34 cellular contexts compared by ENCODE assay signal in genomic region chr11:32381149-32381548, GRCh38. TPM values are rescaled to one million over a fixed set of nuclear protein-coding genes. Genes with fewer than 3 reads are reported as not detected.
"Had no signal": no experiment of that assay in that cellular context is flagged by ENCODE, and none has a peak within 500 bp of the region (broad histone marks: within the 10 kb centered on the region; RNA-seq: fewer than 3 reads in every experiment).

No MANE protein-coding gene starts in this region.

- ATAC-seq: esophagus mucosa; foreskin keratinocyte; gastroesophageal sphincter; left colon; left ventricle myocardium superior; lower lobe of right lung; sciatic nerve; stimulated activated naive B cell treated with anti-CD40 and anti-IgM and Interleukin-4, amounts not matched to agents 10 μg/mL and 1 μg/mL and 100 μg/mL, for 72 hours had no signal

- H3K36me3 Mint-ChIP-seq: naive B cell; natural killer cell treated with Interleukin-12 subunit alpha and Interleukin-12 subunit beta and Interleukin-15 and Interleukin-18, amount 100 ng/mL, for 72 hours; neural progenitor cell; stimulated activated naive B cell treated with anti-CD40 and anti-IgM and Interleukin-4, amounts not matched to agents 10 μg/mL and 1 μg/mL and 100 μg/mL, for 72 hours had no signal

- H3K4me1 ChIP-seq: colonic mucosa, foreskin keratinocyte, gastroesophageal sphincter, lower lobe of right lung, prostate gland, right atrium auricular region, stomach, tibial nerve, upper lobe of left lung had no signal

- H3K4me1 Mint-ChIP-seq: central memory CD8-positive, alpha-beta T cell; endodermal cell; naive B cell; neural progenitor cell; stimulated activated naive B cell treated with anti-CD40 and anti-IgM and Interleukin-4, amounts not matched to agents 10 μg/mL and 1 μg/mL and 100 μg/mL, for 72 hours had no signal

- H3K27ac Mint-ChIP-seq: dendritic cell treated with granulocyte-macrophage colony-stimulating factor and Interleukin-4, amounts not matched to agents 40 ng/mL and 50 ng/mL, for 4 days; endodermal cell; naive B cell; natural killer cell treated with Interleukin-12 subunit alpha and Interleukin-12 subunit beta and Interleukin-15 and Interleukin-18, amount 100 ng/mL, for 72 hours; neural progenitor cell; stimulated activated naive B cell treated with anti-CD40 and anti-IgM and Interleukin-4, amounts not matched to agents 10 μg/mL and 1 μg/mL and 100 μg/mL, for 72 hours had no signal

- H3K27me3 Mint-ChIP-seq: stimulated activated naive B cell treated with anti-CD40 and anti-IgM and Interleukin-4, amounts not matched to agents 10 μg/mL and 1 μg/mL and 100 μg/mL, for 72 hours had no signal

- H3K4me3 ChIP-seq: colonic mucosa, gastroesophageal sphincter, heart left ventricle, hepatocyte, lower lobe of right lung, neural progenitor cell, prostate gland, right atrium auricular region, smooth muscle cell, stomach, tibial nerve, upper lobe of left lung had no signal

- H3K27me3 ChIP-seq: colonic mucosa, foreskin keratinocyte, neural progenitor cell, right atrium auricular region, upper lobe of left lung had no signal

- H3K9me3 ChIP-seq: colonic mucosa, lower lobe of right lung, prostate gland, upper lobe of left lung had no signal

- H3K4me3 Mint-ChIP-seq: central memory CD8-positive, alpha-beta T cell; dendritic cell treated with granulocyte-macrophage colony-stimulating factor and Interleukin-4, amounts not matched to agents 40 ng/mL and 50 ng/mL, for 4 days; endodermal cell; naive B cell; natural killer cell treated with Interleukin-12 subunit alpha and Interleukin-12 subunit beta and Interleukin-15 and Interleukin-18, amount 100 ng/mL, for 72 hours; neural progenitor cell; stimulated activated naive B cell treated with anti-CD40 and anti-IgM and Interleukin-4, amounts not matched to agents 10 μg/mL and 1 μg/mL and 100 μg/mL, for 72 hours had no signal

- DNase-seq: colonic mucosa; effector CD8-positive, alpha-beta T cell; endodermal cell; foreskin keratinocyte; heart left ventricle; kidney glomerular epithelial cell; left colon; left ventricle myocardium superior; lower lobe of right lung; naive B cell; nucleus accumbens; stimulated activated CD4-positive, alpha-beta T cell treated with anti-CD3 and anti-CD28 coated beads, Interleukin-2, amount 100 ng/mL, for 24 hours; stimulated activated CD4-positive, alpha-beta T cell treated with anti-CD3 and anti-CD28 coated beads, Interleukin-4, amount 100 ng/mL, for 24 hours; stimulated activated naive B cell treated with anti-CD40 and anti-IgM and Interleukin-4, amounts not matched to agents 10 μg/mL and 1 μg/mL and 100 μg/mL, for 72 hours; stomach had no signal

- H3K27ac ChIP-seq: colonic mucosa, epithelial cell of prostate, foreskin keratinocyte, gastroesophageal sphincter, heart left ventricle, hepatocyte, lower lobe of right lung, neural progenitor cell, prostate gland, right atrium auricular region, stomach, tibial nerve, upper lobe of left lung had no signal

- H3K9me3 Mint-ChIP-seq: central memory CD8-positive, alpha-beta T cell; dendritic cell treated with granulocyte-macrophage colony-stimulating factor and Interleukin-4, amounts not matched to agents 40 ng/mL and 50 ng/mL, for 4 days; endodermal cell; naive B cell; natural killer cell treated with Interleukin-12 subunit alpha and Interleukin-12 subunit beta and Interleukin-15 and Interleukin-18, amount 100 ng/mL, for 72 hours; neural progenitor cell had no signal

- H3K36me3 ChIP-seq: colonic mucosa, gastroesophageal sphincter, heart left ventricle, lower lobe of right lung, neural progenitor cell, prostate gland, right atrium auricular region, stomach, tibial nerve, upper lobe of left lung had no signal

RNA-seq across cellular contexts. Expression of gene WT1, which starts 54.2 kb away (rescaled TPM):
- total RNA-seq: chondrocyte; esophagus mucosa; fibroblast of lung; left colon; mononuclear cell; natural killer cell treated with Interleukin-12 subunit alpha and Interleukin-12 subunit beta and Interleukin-15 and Interleukin-18, amount 100 ng/mL, for 72 hours; osteocyte; smooth muscle cell; temporal lobe; tibial nerve had no signal
- polyA plus RNA-seq: fibroblast of lung, foreskin keratinocyte, smooth muscle cell had no signal
